8 cellular contexts compared by ENCODE assay signal in the genomic region with DNA sequence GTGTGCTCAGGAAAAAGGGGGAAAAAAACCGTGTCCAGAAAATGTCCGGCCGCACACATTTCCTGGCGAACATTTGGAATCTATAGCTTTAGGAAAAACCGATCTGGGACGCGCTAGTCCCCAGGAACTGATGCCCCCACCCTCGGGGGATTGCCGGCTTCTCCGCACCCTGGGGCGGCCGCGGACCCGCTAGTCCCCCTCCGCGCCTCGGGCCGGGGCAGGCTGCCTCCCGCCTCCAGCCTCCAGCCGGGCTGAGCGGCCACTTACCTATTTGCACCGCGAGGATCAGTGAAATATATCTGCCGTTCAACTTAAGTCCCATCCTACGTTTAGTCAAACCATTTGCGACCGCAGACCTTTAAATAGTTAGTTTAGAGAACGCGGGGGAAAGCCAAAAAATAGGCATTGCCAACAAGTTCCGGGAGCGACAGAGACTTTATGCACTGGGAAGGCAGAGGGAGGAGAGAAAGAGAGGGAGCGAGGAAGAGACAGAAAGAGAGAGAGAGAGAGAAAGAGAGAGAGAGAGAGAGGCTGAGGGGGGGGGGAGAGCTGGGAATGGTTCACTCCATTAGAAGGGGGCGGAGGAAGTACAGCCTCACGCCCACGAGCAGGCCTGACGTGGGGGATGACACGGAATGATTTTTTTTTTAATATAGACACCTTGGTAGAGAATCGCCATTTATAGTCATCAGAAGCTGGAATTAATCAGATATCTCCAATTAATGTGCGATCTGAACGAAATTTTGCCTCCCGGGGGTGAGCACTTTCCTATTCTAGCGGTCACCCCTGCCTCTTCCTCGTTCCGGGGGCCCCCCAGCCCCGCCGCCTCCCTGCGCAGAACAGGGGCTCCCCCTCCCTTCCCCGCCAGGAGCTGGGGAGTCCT. TPM values are rescaled to one million over a fixed set of nuclear protein-coding genes. Genes with fewer than 3 reads are reported as not detected.
DNase-seq lines count a peak whose midpoint lies in the region; ATAC-seq, FAIRE-seq and TF ChIP-seq lines count a peak whose summit lies in the region.

Gene NRN1 (minus strand): TSS at position 498 of the 883 bp plus-strand sequence. CDS start 176 bp downstream, at position 322.

- peak in 2 of 4 donors; percentile 9 to 10 for ATAC-seq in right lobe of liver
- ATAC-seq in GM19395 (IDR thresholded peaks at IDR 0.05; ENCODE audit: unreplicated experiment) = no peak

- DNase-seq in GM10266 (ENCODE audit: extremely low spot score) = peak; percentile 70
- peak; percentile 12 for DNase-seq in NCI-H2171 (lab: John Stamatoyannopoulos, UW)
- DNase-seq in astrocyte of the spinal cord (ENCODE audit: low read depth, low spot score) = peak; percentile 23
- no peak for DNase-seq in right lobe of liver
- no peak for DNase-seq in tibial nerve (ENCODE audit: low spot score in 2 of 2)
- DNase-seq in hypothalamus (lab: John Stamatoyannopoulos, UW) = no peak
- DNase-seq in small intestine = no peak

- no peak for TF ChIP-seq CTCF in GM10266 (IDR thresholded peaks at IDR 0.05; ENCODE audit: control insufficient read depth, insufficient read depth, low read depth, missing control alignments)
- TF ChIP-seq CTCF in astrocyte of the spinal cord (IDR thresholded peaks at IDR 0.05; ENCODE audit: low read depth, low read length) = no peak
- no peak for TF ChIP-seq CTCF in right lobe of liver (IDR thresholded peaks at IDR 0.05)
- TF ChIP-seq CTCF in tibial nerve (IDR thresholded peaks at IDR 0.05) = no peak

- WGBS in right lobe of liver (ENCODE audit: insufficient coverage, low coverage, low lambda C conversion rate, missing lambda C conversion rate) = 3% methylated on average over 31 of the region's 48 CpGs
- WGBS in tibial nerve, 2 donors = 3% methylated on average over 48 of the region's 48 CpGs
- WGBS in small intestine, 3 donors = 4 to 7% (median 6%) methylated on average over 47 to 48 of the region's 48 CpGs

- H3K27me3 ChIP-seq in right lobe of liver (peaks cover 5 to 66% of the 10 kb centered on the region in 2 donors), tibial nerve (peaks cover 3 to 73% of the 10 kb centered on the region in 2 donors), small intestine (ENCODE audit: control insufficient read depth in 2 of 2, insufficient read depth in 2 of 2, low read length in 2 of 2) (peaks cover 17 to 57% of the 10 kb centered on the region in 2 donors)

- H3K4me1 ChIP-seq in right lobe of liver (peaks cover 0 to 14% (median 2%) of the 10 kb centered on the region in 4 donors), tibial nerve (peaks cover 0 to 60% (median 16%) of the 10 kb centered on the region in 4 donors), small intestine (ENCODE audit: control insufficient read depth in 2 of 2, insufficient read depth in 1 of 2, low read depth in 1 of 2, low read length in 1 of 2) (peaks cover 2% of the 10 kb centered on the region in 2 donors)

- H3K36me3 ChIP-seq in right lobe of liver = no peaks in the 10 kb centered on the region
- no peaks in the 10 kb centered on the region for H3K36me3 ChIP-seq in tibial nerve
- H3K36me3 ChIP-seq in small intestine (ENCODE audit: control insufficient read depth in 2 of 2, insufficient read depth in 2 of 2, low read length in 2 of 2) = no peaks in the 10 kb centered on the region

- H3K4me3 ChIP-seq in astrocyte of the spinal cord (ENCODE audit: low read depth, low read length) = peak within 1 kb of the TSS; percentile 28
- H3K4me3 ChIP-seq in right lobe of liver = peak within 1 kb of the TSS; percentile 4 to 34 (median 28)
- H3K4me3 ChIP-seq in tibial nerve = peak within 1 kb of the TSS; percentile 45 to 65 (median 62)
- H3K4me3 ChIP-seq in small intestine (ENCODE audit: low read depth in 1 of 2, low read length in 2 of 2) = peak within 1 kb of the TSS in 1 of 2 donors; percentile 38

- no peak for FAIRE-seq in small intestine (lab: Jason Lieb, UNC)

- peak in 1 of 2 donors; percentile 31 for TF ChIP-seq EP300 in tibial nerve (IDR thresholded peaks at IDR 0.05)

- in situ Hi-C loops in astrocyte of the spinal cord (cut with HindIII; ENCODE audit: low sequenced_read_pairs) = no loop called here

- intact Hi-C loops in right lobe of liver (cut with DNase I) = no loop called here

- peak within 1 kb of the TSS; percentile 26 to 54 (median 43) for H3K27ac ChIP-seq in right lobe of liver
- peak within 1 kb of the TSS; percentile 65 to 95 (median 94) for H3K27ac ChIP-seq in tibial nerve
- H3K27ac ChIP-seq in small intestine (ENCODE audit: low read depth in 1 of 2, low read length in 1 of 2) = no peak within 1 kb of the TSS

- H3K9me3 ChIP-seq in right lobe of liver (no peaks in the 10 kb centered on the region), tibial nerve (no peaks in the 10 kb centered on the region), small intestine (ENCODE audit: control insufficient read depth, low read depth) (peaks cover 2% of the 10 kb centered on the region)

- TF ChIP-seq POLR2A in right lobe of liver (IDR thresholded peaks at IDR 0.05) = no peak
- no peak for TF ChIP-seq POLR2A in tibial nerve (IDR thresholded peaks at IDR 0.05)

RNA-seq across cellular contexts. Expression of gene NRN1, which starts in this region (rescaled TPM):
- total RNA-seq in right lobe of liver (1 to 10 TPM in 5 of 6 experiments, under 1 TPM in 1; 0.86 to 3.4 (median 2.4) TPM), tibial nerve (10 to 100 TPM; 39.0 to 69.0 (median 54.0) TPM)
- 10 to 100 TPM in 1 of 3 donors, 1 to 10 TPM in 1, not detected in 1; 3.2 to 13.2 TPM for polyA plus RNA-seq in small intestine

Comparison
In these comparisons a context has a peak if more than half of its experiments do, and no peak if none do; other contexts are left out.
1. RNA of gene NRN1 (total RNA-seq): 39.0 to 69.0 TPM in tibial nerve; 0.86 to 3.4 TPM in right lobe of liver; every median in the first group is over 4 times any median in the second.
2. DNase-seq: peak in GM10266 (single experiment), NCI-H2171 (single experiment) and astrocyte of the spinal cord (single experiment); none in right lobe of liver (0 of 3), tibial nerve (0 of 2), hypothalamus (0 of 51) and small intestine (single experiment).
3. H3K27ac ChIP-seq: peak in right lobe of liver (3 of 3) and tibial nerve (4 of 4); none in small intestine (0 of 2).